In genomic region chr10:44030132-44030531, GRCh38 we compare ENCODE assay signal across 8 cellular contexts.
DNase-seq lines count a peak whose midpoint lies in the region; ATAC-seq and TF ChIP-seq lines count a peak whose summit lies in the region.

No MANE protein-coding gene starts in this region.

- no peak overlapping the region for H3K27ac Mint-ChIP-seq in activated CD4-positive, alpha-beta T cell treated with anti-CD3 and anti-CD28 coated beads, Interleukin-2, amount 10 ng/mL, durations not matched to agents 24 days and 14 days

- H3K79me1 ChIP-seq in trophoblast cell (ENCODE audit: low read length), result no peaks in the 10 kb centered on the region

- H4K20me1 ChIP-seq in SK-N-SH (ENCODE audit: insufficient read depth), result no peaks in the 10 kb centered on the region

- TF ChIP-seq RAD21 in SK-N-SH (IDR thresholded peaks at IDR 0.05; ENCODE audit: low read length), result peak; percentile 26; the same call in 1 of the 2 replicates

- H3F3A ChIP-seq in SK-N-SH (replicated peaks; ENCODE audit: insufficient read depth), result no peaks in the 10 kb centered on the region

- no peaks in the 10 kb centered on the region for H3K4me1 ChIP-seq in SK-N-SH (ENCODE audit: control insufficient read depth in 1 of 2, insufficient read depth in 2 of 2, low read depth in 1 of 2, low read length in 1 of 2)
- no peaks in the 10 kb centered on the region for H3K4me1 ChIP-seq in trophoblast cell (ENCODE audit: control insufficient read depth in 1 of 2, insufficient read depth in 2 of 2, low read length in 2 of 2)

- H4K12ac ChIP-seq in trophoblast cell (ENCODE audit: low read depth, low read length), result no peak overlapping the region

- intact Hi-C loops in activated CD4-positive, alpha-beta T cell treated with anti-CD3 and anti-CD28 coated beads, Interleukin-2, amount 10 ng/mL, durations not matched to agents 24 days and 14 days (cut with micrococcal nuclease), result loop anchor here (1.0 to 2.0 kb wide), 2 partner anchors 340 to 359 kb away; no protein-coding TSS in a partner anchor

- H3K4ac ChIP-seq in trophoblast cell (ENCODE audit: low read depth, low read length), result no peak overlapping the region

- H3K9ac ChIP-seq in SK-N-SH (no peak overlapping the region), trophoblast cell (ENCODE audit: low read length) (no peak overlapping the region)

- H2BK12ac ChIP-seq in trophoblast cell (ENCODE audit: low read length), result no peak overlapping the region

- no peak overlapping the region for H3K14ac ChIP-seq in trophoblast cell (ENCODE audit: low read length)

- H3K18ac ChIP-seq in trophoblast cell (ENCODE audit: low read length), result no peak overlapping the region

- TF ChIP-seq CTCF in SK-N-SH (IDR thresholded peaks at IDR 0.05) (no peak), RWPE1 (conservative IDR thresholded peaks at IDR 0.05; ENCODE audit: low read depth) (no peak)

- H2BK5ac ChIP-seq in trophoblast cell (ENCODE audit: low read depth, low read length, poor library complexity), result no peak overlapping the region

- ATAC-seq in SK-N-SH treated with all-trans-retinoic acid at 6 μM for 48 hours, result no peak
- peak; percentile 88 for ATAC-seq in HG02981 (IDR thresholded peaks at IDR 0.05; ENCODE audit: unreplicated experiment)
- ATAC-seq in GM19397 (IDR thresholded peaks at IDR 0.05; ENCODE audit: unreplicated experiment), result no peak

- H3K79me2 ChIP-seq in SK-N-SH (ENCODE audit: insufficient read depth), result no peaks in the 10 kb centered on the region
- no peaks in the 10 kb centered on the region for H3K79me2 ChIP-seq in trophoblast cell (ENCODE audit: control insufficient read depth, insufficient read depth, low read length, poor library complexity)

- WGBS in SK-N-SH (ENCODE audit: low lambda C conversion rate), result 39% methylated on average over 2 of the region's 4 CpGs
- WGBS in trophoblast cell (ENCODE audit: extremely low coverage, insufficient coverage, insufficient read length), result no CpG with 5 or more reads among the region's 4 CpGs

- H2AFZ ChIP-seq in SK-N-SH (ENCODE audit: low read depth) (no peak overlapping the region), trophoblast cell (ENCODE audit: insufficient read depth, low read length, poor library complexity) (no peak overlapping the region)

- no peak for TF ChIP-seq EP300 in SK-N-SH (IDR thresholded peaks at IDR 0.05; ENCODE audit: borderline replicate concordance in 1 of 2, low read depth in 1 of 2, low read length in 1 of 2)

- H4K91ac ChIP-seq in trophoblast cell (ENCODE audit: low read depth, low read length), result no peak overlapping the region

- H3K9me3 ChIP-seq in SK-N-SH (no peaks in the 10 kb centered on the region), trophoblast cell (ENCODE audit: insufficient read depth, low read depth, low read length) (no peaks in the 10 kb centered on the region)

- no peaks in the 10 kb centered on the region for H3K4me1 Mint-ChIP-seq in activated CD4-positive, alpha-beta T cell treated with anti-CD3 and anti-CD28 coated beads, Interleukin-2, amount 10 ng/mL, durations not matched to agents 24 days and 14 days

- CTCF ChIA-PET in SK-N-SH (lab: Yijun Ruan, JAX) (interaction anchor here (0.7 to 1.5 kb wide), 2 partner anchors 9 to 249 kb away, joined by 3 to 4 read pairs; no protein-coding TSS in a partner anchor), RWPE1 (lab: Yijun Ruan, JAX) (interaction anchor here (0.6 kb wide), 1 partner anchor 391 kb away, joined by 3 read pairs; no protein-coding TSS in a partner anchor)

- peaks cover 20% of the 10 kb centered on the region for H3K27me3 Mint-ChIP-seq in activated CD4-positive, alpha-beta T cell treated with anti-CD3 and anti-CD28 coated beads, Interleukin-2, amount 10 ng/mL, durations not matched to agents 24 days and 14 days

- H3K23ac ChIP-seq in trophoblast cell (ENCODE audit: low read length), result no peak overlapping the region

- H3K9me3 Mint-ChIP-seq in activated CD4-positive, alpha-beta T cell treated with anti-CD3 and anti-CD28 coated beads, Interleukin-2, amount 10 ng/mL, durations not matched to agents 24 days and 14 days, result no peaks in the 10 kb centered on the region

- no peaks in the 10 kb centered on the region for H3K36me3 Mint-ChIP-seq in activated CD4-positive, alpha-beta T cell treated with anti-CD3 and anti-CD28 coated beads, Interleukin-2, amount 10 ng/mL, durations not matched to agents 24 days and 14 days (ENCODE audit: low read depth)

- POLR2A ChIA-PET in SK-N-SH (lab: Yijun Ruan, JAX), result no interaction called here
- POLR2A ChIA-PET in RWPE1 (lab: Yijun Ruan, JAX; ENCODE audit: low non-redundant PET), result no interaction called here

- H3K27me3 ChIP-seq in SK-N-SH (ENCODE audit: insufficient read depth) (no peaks in the 10 kb centered on the region), trophoblast cell (ENCODE audit: insufficient read depth, low read length) (no peaks in the 10 kb centered on the region)

- no peak overlapping the region for H2AK5ac ChIP-seq in trophoblast cell (ENCODE audit: low read length)

- H3K4me2 ChIP-seq in SK-N-SH (no peak overlapping the region), trophoblast cell (ENCODE audit: low read length) (no peak overlapping the region)

- no peaks in the 10 kb centered on the region for H3K36me3 ChIP-seq in SK-N-SH (replicated peaks in 1 of 2; ENCODE audit: control insufficient read depth in 1 of 2, insufficient read depth in 2 of 2, low read length in 1 of 2)
- no peaks in the 10 kb centered on the region for H3K36me3 ChIP-seq in trophoblast cell (ENCODE audit: control insufficient read depth in 1 of 2, insufficient read depth in 2 of 2, low read length in 2 of 2)

- no peak for DNase-seq in SK-N-SH
- peak; percentile 67 for DNase-seq in activated CD4-positive, alpha-beta T cell treated with anti-CD3 and anti-CD28 coated beads, Interleukin-2, amount 10 ng/mL, durations not matched to agents 24 days and 14 days
- peak; percentile 20 to 54 for DNase-seq in trophoblast cell
- no peak for DNase-seq in RWPE1 (ENCODE audit: low spot score)
- DNase-seq in epidermal melanocyte (ENCODE audit: insufficient read length, low spot score), result no peak

- H4K8ac ChIP-seq in trophoblast cell (ENCODE audit: low read depth, low read length), result no peak overlapping the region

- no peaks in the 10 kb centered on the region for H3K9me2 ChIP-seq in SK-N-SH

- no peak overlapping the region for H3K27ac ChIP-seq in SK-N-SH (ENCODE audit: low read depth in 2 of 2, low read length in 1 of 2)
- H3K27ac ChIP-seq in trophoblast cell (ENCODE audit: low read depth, low read length), result no peak overlapping the region
- no peak overlapping the region for H3K27ac ChIP-seq in RWPE1

- no peak overlapping the region for H2BK120ac ChIP-seq in trophoblast cell (ENCODE audit: insufficient read depth, low read length, poor library complexity)

- H3K4me3 Mint-ChIP-seq in activated CD4-positive, alpha-beta T cell treated with anti-CD3 and anti-CD28 coated beads, Interleukin-2, amount 10 ng/mL, durations not matched to agents 24 days and 14 days, result no peak overlapping the region

- H3K4me3 ChIP-seq in SK-N-SH (ENCODE audit: low read depth in 2 of 2, low read length in 1 of 2) (no peak overlapping the region), trophoblast cell (ENCODE audit: low read depth, low read length) (no peak overlapping the region)

TF ChIP-seq in SK-N-SH, 30 proteins besides CTCF, POLR2A, EP300 and RAD21 (continues in another document):
- TF ChIP-seq IRF3 (IDR thresholded peaks at IDR 0.05; ENCODE audit: low read depth, low read length) (no peak), RXRA (IDR thresholded peaks at IDR 0.05; ENCODE audit: borderline replicate concordance, low read depth) (no peak), NFIC (IDR thresholded peaks at IDR 0.05; ENCODE audit: borderline replicate concordance) (no peak), FOXJ3 (CRISPR knock-in tag; IDR thresholded peaks at IDR 0.05) (no peak), CHD2 (IDR thresholded peaks at IDR 0.05; ENCODE audit: low read length, partially characterized antibody) (no peak), TCF12 (IDR thresholded peaks at IDR 0.05) (no peak), MXI1 (IDR thresholded peaks at IDR 0.05; ENCODE audit: low read depth, low read length) (no peak)

TF ChIP-seq in SK-N-SH treated with all-trans-retinoic acid at 6 μM for 48 hours, 23 proteins besides CTCF, POLR2A, EP300 and RAD21 (continues in another document):
- no peak for TF ChIP-seq ISL1 (CRISPR knock-in tag; IDR thresholded peaks at IDR 0.05)
- no peak for TF ChIP-seq ZC3H10 (CRISPR knock-in tag; IDR thresholded peaks at IDR 0.05)
- TF ChIP-seq CSDC2 (CRISPR knock-in tag; IDR thresholded peaks at IDR 0.05), result no peak
- no peak for TF ChIP-seq ZNF565 (CRISPR knock-in tag; conservative IDR thresholded peaks at IDR 0.05; ENCODE audit: low read depth)
- no peak for TF ChIP-seq ESRRG (CRISPR knock-in tag; IDR thresholded peaks at IDR 0.05)
- no peak for TF ChIP-seq SNAI2 (CRISPR knock-in tag; IDR thresholded peaks at IDR 0.05)
- no peak for TF ChIP-seq ARNTL (CRISPR knock-in tag; IDR thresholded peaks at IDR 0.05; ENCODE audit: borderline replicate concordance, low read depth)
- no peak for TF ChIP-seq TSHZ2 (CRISPR knock-in tag; IDR thresholded peaks at IDR 0.05)
- no peak for TF ChIP-seq PPARA (CRISPR knock-in tag; IDR thresholded peaks at IDR 0.05; ENCODE audit: borderline replicate concordance)

Comparison
In these comparisons a context has a peak if more than half of its experiments do, and no peak if none do; other contexts are left out.
1. DNase-seq: peak in activated CD4-positive, alpha-beta T cell treated with anti-CD3 and anti-CD28 coated beads, Interleukin-2, amount 10 ng/mL, durations not matched to agents 24 days and 14 days (single experiment) and trophoblast cell (2 of 2); none in SK-N-SH (single experiment), RWPE1 (single experiment) and epidermal melanocyte (single experiment).